In the genomic region with DNA sequence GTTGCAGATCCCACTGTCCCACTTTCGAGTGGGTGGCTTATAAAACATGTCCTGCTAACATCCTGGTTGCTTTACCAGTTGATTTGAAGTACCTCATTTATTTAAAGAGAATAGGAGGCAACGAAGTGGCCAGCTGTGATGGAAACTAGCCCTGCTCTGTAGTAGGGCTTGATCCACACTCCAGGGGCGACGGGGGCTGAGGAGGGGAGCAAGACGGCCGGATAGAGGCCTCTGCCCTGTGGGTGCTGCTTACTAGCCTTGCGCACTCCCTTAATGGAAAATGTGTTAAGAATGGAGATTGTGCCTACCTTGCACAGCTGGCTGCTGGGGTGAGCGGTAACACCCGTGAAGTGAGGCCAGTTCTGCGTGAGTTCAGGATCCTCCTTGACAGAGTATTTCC, we compare ENCODE assay signal across 1 cellular context.
TF ChIP-seq lines count a peak whose summit lies in the region.

No MANE protein-coding gene starts in this region.

TF ChIP-seq in HepG2, 621 proteins besides CTCF, POLR2A, EP300 and RAD21:
- no peak for TF ChIP-seq ZNF33A (CRISPR knock-in tag; IDR thresholded peaks at IDR 0.05; ENCODE audit: borderline replicate concordance)
- TF ChIP-seq, protein P1, sequence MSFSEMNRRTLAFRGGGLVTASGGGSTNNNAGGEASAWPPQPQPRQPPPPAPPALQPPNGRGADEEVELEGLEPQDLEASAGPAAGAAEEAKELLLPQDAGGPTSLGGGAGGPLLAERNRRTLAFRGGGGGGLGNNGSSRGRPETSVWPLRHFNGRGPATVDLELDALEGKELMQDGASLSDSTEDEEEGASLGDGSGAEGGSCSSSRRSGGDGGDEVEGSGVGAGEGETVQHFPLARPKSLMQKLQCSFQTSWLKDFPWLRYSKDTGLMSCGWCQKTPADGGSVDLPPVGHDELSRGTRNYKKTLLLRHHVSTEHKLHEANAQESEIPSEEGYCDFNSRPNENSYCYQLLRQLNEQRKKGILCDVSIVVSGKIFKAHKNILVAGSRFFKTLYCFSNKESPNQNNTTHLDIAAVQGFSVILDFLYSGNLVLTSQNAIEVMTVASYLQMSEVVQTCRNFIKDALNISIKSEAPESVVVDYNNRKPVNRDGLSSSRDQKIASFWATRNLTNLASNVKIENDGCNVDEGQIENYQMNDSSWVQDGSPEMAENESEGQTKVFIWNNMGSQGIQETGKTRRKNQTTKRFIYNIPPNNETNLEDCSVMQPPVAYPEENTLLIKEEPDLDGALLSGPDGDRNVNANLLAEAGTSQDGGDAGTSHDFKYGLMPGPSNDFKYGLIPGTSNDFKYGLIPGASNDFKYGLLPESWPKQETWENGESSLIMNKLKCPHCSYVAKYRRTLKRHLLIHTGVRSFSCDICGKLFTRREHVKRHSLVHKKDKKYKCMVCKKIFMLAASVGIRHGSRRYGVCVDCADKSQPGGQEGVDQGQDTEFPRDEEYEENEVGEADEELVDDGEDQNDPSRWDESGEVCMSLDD (CRISPR knock-in tag; IDR thresholded peaks at IDR 0.05; ENCODE audit: borderline replicate concordance) = no peak
- TF ChIP-seq KLF9 (CRISPR knock-in tag; IDR thresholded peaks at IDR 0.05; ENCODE audit: low read depth) = no peak
- TF ChIP-seq, protein P2, sequence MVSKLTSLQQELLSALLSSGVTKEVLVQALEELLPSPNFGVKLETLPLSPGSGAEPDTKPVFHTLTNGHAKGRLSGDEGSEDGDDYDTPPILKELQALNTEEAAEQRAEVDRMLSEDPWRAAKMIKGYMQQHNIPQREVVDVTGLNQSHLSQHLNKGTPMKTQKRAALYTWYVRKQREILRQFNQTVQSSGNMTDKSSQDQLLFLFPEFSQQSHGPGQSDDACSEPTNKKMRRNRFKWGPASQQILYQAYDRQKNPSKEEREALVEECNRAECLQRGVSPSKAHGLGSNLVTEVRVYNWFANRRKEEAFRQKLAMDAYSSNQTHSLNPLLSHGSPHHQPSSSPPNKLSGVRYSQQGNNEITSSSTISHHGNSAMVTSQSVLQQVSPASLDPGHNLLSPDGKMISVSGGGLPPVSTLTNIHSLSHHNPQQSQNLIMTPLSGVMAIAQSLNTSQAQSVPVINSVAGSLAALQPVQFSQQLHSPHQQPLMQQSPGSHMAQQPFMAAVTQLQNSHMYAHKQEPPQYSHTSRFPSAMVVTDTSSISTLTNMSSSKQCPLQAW (CRISPR knock-in tag; IDR thresholded peaks at IDR 0.05) = no peak
- no peak for TF ChIP-seq ZNF230 (CRISPR knock-in tag; IDR thresholded peaks at IDR 0.05)
- TF ChIP-seq ZNF766 (CRISPR knock-in tag; IDR thresholded peaks at IDR 0.05; ENCODE audit: borderline replicate concordance) = no peak
- no peak for TF ChIP-seq KLF6 (CRISPR knock-in tag; IDR thresholded peaks at IDR 0.05)
- no peak for TF ChIP-seq CHD2 (IDR thresholded peaks at IDR 0.05; ENCODE audit: low read depth, low read length)
- no peak for TF ChIP-seq ZNF501 (CRISPR knock-in tag; IDR thresholded peaks at IDR 0.05)
- no peak for TF ChIP-seq SCMH1 (CRISPR knock-in tag; IDR thresholded peaks at IDR 0.05; ENCODE audit: borderline replicate concordance)
- TF ChIP-seq, protein P3, sequence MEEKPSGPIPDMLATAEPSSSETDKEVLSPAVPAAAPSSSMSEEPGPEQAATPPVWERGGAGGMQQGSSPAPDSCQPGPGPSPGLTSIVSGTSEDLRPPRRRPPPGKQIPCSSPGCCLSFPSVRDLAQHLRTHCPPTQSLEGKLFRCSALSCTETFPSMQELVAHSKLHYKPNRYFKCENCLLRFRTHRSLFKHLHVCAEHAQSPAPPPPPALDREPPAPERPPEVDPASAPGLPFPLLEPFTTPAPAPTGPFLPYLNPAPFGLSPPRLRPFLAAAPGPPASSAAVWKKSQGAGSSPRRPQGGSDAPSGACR (CRISPR knock-in tag; IDR thresholded peaks at IDR 0.05) = no peak
